Comparison of ENCODE assay signal across 1 cellular context in genomic region chr3:94626599-94626998, GRCh38.
TF ChIP-seq lines count a peak whose summit lies in the region.

No MANE protein-coding gene starts in this region.

TF ChIP-seq in H1, 55 proteins besides CTCF, POLR2A, EP300 and RAD21:
- TF ChIP-seq SIX5 (IDR thresholded peaks at IDR 0.05; ENCODE audit: low read depth, low read length) (no peak), E2F6 (IDR thresholded peaks at IDR 0.05) (no peak), RXRA (IDR thresholded peaks at IDR 0.05; ENCODE audit: insufficient read depth, low read depth, low read length) (no peak), GABPA (IDR thresholded peaks at IDR 0.05; ENCODE audit: borderline replicate concordance, insufficient read depth, low read length) (no peak), FOSL1 (IDR thresholded peaks at IDR 0.05; ENCODE audit: insufficient read depth, low read depth, low read length) (no peak), SP1 (IDR thresholded peaks at IDR 0.05; ENCODE audit: low read depth, low read length) (no peak), CEBPB (IDR thresholded peaks at IDR 0.05; ENCODE audit: low read depth, low read length) (no peak)
TF ChIP-seq in H1: peak in this region for 0.
